In genomic region chr7:105599551-105599950, GRCh38 we compare ENCODE assay signal across 27 cellular contexts. TPM values are rescaled to one million over a fixed set of nuclear protein-coding genes. Genes with fewer than 3 reads are reported as not detected.
DNase-seq lines count a peak whose midpoint lies in the region; ATAC-seq, FAIRE-seq and TF ChIP-seq lines count a peak whose summit lies in the region.
"Had no signal": no experiment of that assay in that cellular context is flagged by ENCODE, and none has a peak within 500 bp of the region (broad histone marks: within the 10 kb centered on the region; RNA-seq: fewer than 3 reads in every experiment).

No MANE protein-coding gene starts in this region.

- H3K4me2 ChIP-seq in HepG2 (ENCODE audit: low read depth, low read length), result no peak overlapping the region
- H3K4me2 ChIP-seq in H1 (ENCODE audit: insufficient read depth in 1 of 2, low read depth in 2 of 2, low read length in 2 of 2), result no peak overlapping the region
- no peak overlapping the region for H3K4me2 ChIP-seq in mesendoderm (ENCODE audit: low read length)
- H3K4me2 ChIP-seq: A549; BLaER1 treated with 17β-estradiol and CSF1 and Interleukin-3, amounts not matched to agents 10 nM and 100 nM had no signal

- POLR2A ChIA-PET in HepG2 (lab: Yijun Ruan, JAX), result no interaction called here
- POLR2A ChIA-PET in H1 (lab: Charles Lee; ENCODE audit: partially characterized antibody), result interaction anchor here (0.6 to 2.0 kb wide), 4 partner anchors 18 to 212 kb away, joined by 3 to 5 read pairs (median 4); partner anchors contain the start of gene EFCAB10

- FAIRE-seq in HepG2 (lab: Jason Lieb, UNC), result no peak
- FAIRE-seq in H1 (lab: Jason Lieb, UNC), result no peak
- FAIRE-seq: A549, D721Med, GM12878, GM19239 had no signal

- H3K23ac ChIP-seq in H1 (ENCODE audit: insufficient read length), result no peak overlapping the region
- no peak overlapping the region for H3K23ac ChIP-seq in mesendoderm (ENCODE audit: low read length)

- intact Hi-C loops in HepG2 (cut with micrococcal nuclease; ENCODE audit: unreplicated experiment), result no loop called here
- intact Hi-C loops in right lobe of liver (cut with DNase I), result no loop called here

- no peak overlapping the region for H4K8ac ChIP-seq in H1 (ENCODE audit: extremely low read depth, insufficient read depth, low read length)
- no peak overlapping the region for H4K8ac ChIP-seq in mesendoderm (ENCODE audit: low read depth, low read length)

- TF ChIP-seq CTCF in HepG2 (CRISPR knock-in tag; IDR thresholded peaks at IDR 0.05) (no peak), right lobe of liver (IDR thresholded peaks at IDR 0.05) (no peak), H1 (IDR thresholded peaks at IDR 0.05; ENCODE audit: control extremely low read depth in 1 of 3, insufficient read depth in 1 of 3, low read depth in 1 of 3, low read length in 3 of 3) (no peak)

- H3K79me2 ChIP-seq in HepG2 (ENCODE audit: insufficient read depth, low read length), result no peaks in the 10 kb centered on the region
- H3K79me2 ChIP-seq in H1 (ENCODE audit: control insufficient read depth in 1 of 2, insufficient read depth in 2 of 2, low read length in 2 of 2), result no peaks in the 10 kb centered on the region
- H3K79me2 ChIP-seq in mesendoderm (ENCODE audit: control insufficient read depth, insufficient read depth, low read length), result no peaks in the 10 kb centered on the region

- no peak overlapping the region for H2AK5ac ChIP-seq in H1 (ENCODE audit: low read depth, low read length)
- H2AK5ac ChIP-seq in mesendoderm (ENCODE audit: low read length), result no peak overlapping the region

- H3K27ac ChIP-seq in HepG2 (ENCODE audit: extremely low read length, insufficient read depth, low read length), result no peak overlapping the region
- H3K27ac ChIP-seq in right lobe of liver, result no peak overlapping the region
- no peak overlapping the region for H3K27ac ChIP-seq in H1 (ENCODE audit: low read depth, low read length)
- H3K27ac ChIP-seq in mesendoderm (ENCODE audit: low read depth, low read length), result no peak overlapping the region
- H3K27ac ChIP-seq in stomach smooth muscle (ENCODE audit: low read length), result peak overlapping the region; percentile 55
- H3K27ac ChIP-seq: A549; BLaER1 treated with 17β-estradiol and CSF1 and Interleukin-3, amounts not matched to agents 10 nM and 100 nM had no signal

- H3K18ac ChIP-seq in H1 (ENCODE audit: extremely low read depth, low read length) (no peak overlapping the region), mesendoderm (ENCODE audit: low read length) (no peak overlapping the region)

- H3K9ac ChIP-seq in HepG2 (ENCODE audit: insufficient read depth, low read depth, low read length) (no peak overlapping the region), H1 (replicated peaks in 1 of 4; ENCODE audit: extremely low read depth in 1 of 4, low read depth in 3 of 4, low read length in 3 of 4) (no peak overlapping the region), mesendoderm (ENCODE audit: low read length) (no peak overlapping the region), stomach smooth muscle (ENCODE audit: low read length in 2 of 2) (peak overlapping the region in 1 of 2 donors; percentile 5)
- H3K9ac ChIP-seq: BLaER1 treated with 17β-estradiol and CSF1 and Interleukin-3, amounts not matched to agents 10 nM and 100 nM had no signal

- TF ChIP-seq POLR2A in HepG2 (IDR thresholded peaks at IDR 0.05; ENCODE audit: insufficient read depth in 1 of 2, low read depth in 2 of 2, low read length in 2 of 2) (no peak), right lobe of liver (IDR thresholded peaks at IDR 0.05) (no peak), H1 (IDR thresholded peaks at IDR 0.05; ENCODE audit: control extremely low read depth in 1 of 2, low read depth in 2 of 2, low read length in 2 of 2) (no peak), erythroblast (IDR thresholded peaks at IDR 0.05; ENCODE audit: low read length) (no peak)

- H2BK120ac ChIP-seq in H1 (replicated peaks; ENCODE audit: low read depth, low read length) (no peak overlapping the region), mesendoderm (ENCODE audit: low read depth, low read length) (no peak overlapping the region)

- 13% methylated on average over 3 of the region's 3 CpGs for WGBS in HepG2 (ENCODE audit: low lambda C conversion rate)
- WGBS in right lobe of liver (ENCODE audit: insufficient coverage, low coverage, low lambda C conversion rate, missing lambda C conversion rate), result 56% methylated on average over 3 of the region's 3 CpGs
- 87% methylated on average over 3 of the region's 3 CpGs; no CpG with 5 or more reads in 1 of the 2 experiments for WGBS in H1 (ENCODE audit: extremely low coverage in 1 of 2, insufficient coverage in 1 of 2, insufficient read length in 1 of 2, insufficient replicate concordance in 2 of 2, low coverage in 1 of 2, low lambda C conversion rate in 2 of 2, missing lambda C conversion rate in 1 of 2), 2 experiments
- WGBS in mesendoderm (ENCODE audit: extremely low coverage, insufficient coverage, low lambda C conversion rate), result no CpG with 5 or more reads among the region's 3 CpGs

- no peaks in the 10 kb centered on the region for H3K9me3 ChIP-seq in HepG2 (ENCODE audit: low read length)
- no peaks in the 10 kb centered on the region for H3K9me3 ChIP-seq in right lobe of liver
- no peaks in the 10 kb centered on the region for H3K9me3 ChIP-seq in H1 (ENCODE audit: insufficient read depth in 2 of 2, low read depth in 1 of 2, low read length in 1 of 2)
- no peaks in the 10 kb centered on the region for H3K9me3 ChIP-seq in stomach smooth muscle (ENCODE audit: control insufficient read depth in 2 of 2, low read length in 2 of 2)
- H3K9me3 ChIP-seq: A549; BE2C; BLaER1 treated with 17β-estradiol and CSF1 and Interleukin-3, amounts not matched to agents 10 nM and 100 nM had no signal

- H2BK5ac ChIP-seq in H1 (ENCODE audit: low read depth, low read length), result no peak overlapping the region
- H2BK5ac ChIP-seq in mesendoderm (ENCODE audit: low read length), result no peak overlapping the region

- TF ChIP-seq EP300 in HepG2 (IDR thresholded peaks at IDR 0.05; ENCODE audit: low read depth in 2 of 2, low read length in 2 of 2) (no peak), HepG2 (CRISPR knock-in tag; IDR thresholded peaks at IDR 0.05; ENCODE audit: borderline replicate concordance) (no peak), H1 (IDR thresholded peaks at IDR 0.05; ENCODE audit: borderline replicate concordance in 1 of 2, low read depth in 2 of 2, low read length in 2 of 2) (no peak)

- H2BK12ac ChIP-seq in H1 (ENCODE audit: low read depth, low read length), result no peak overlapping the region

- H2BK20ac ChIP-seq in H1 (ENCODE audit: low read length), result peak overlapping the region; percentile 86; the same call in 1 of the 2 replicates

- H3K4me3 ChIP-seq in HepG2 (replicated peaks in 1 of 3; ENCODE audit: insufficient read depth in 1 of 3, low read depth in 2 of 3, low read length in 3 of 3) (no peak overlapping the region), right lobe of liver (no peak overlapping the region), H1 (ENCODE audit: extremely low read depth in 1 of 4, insufficient read depth in 2 of 4, low read depth in 3 of 4, low read length in 4 of 4) (no peak overlapping the region), mesendoderm (ENCODE audit: low read length) (no peak overlapping the region), stomach smooth muscle (ENCODE audit: low read length in 2 of 2) (no peak overlapping the region)
- H3K4me3 ChIP-seq: A549; BLaER1 treated with 17β-estradiol and CSF1 and Interleukin-3, amounts not matched to agents 10 nM and 100 nM; GM12878 had no signal

- TF ChIP-seq RAD21 in HepG2 (CRISPR knock-in tag; IDR thresholded peaks at IDR 0.05) (no peak), H1 (IDR thresholded peaks at IDR 0.05 in 1 of 2, conservative IDR thresholded peaks at IDR 0.05 in 1 of 2; ENCODE audit: low read depth in 2 of 2, low read length in 2 of 2) (no peak)

- CTCF ChIA-PET in HepG2 (lab: Yijun Ruan, JAX; ENCODE audit: low intra/inter-chr PET ratio, low total read pairs) (no interaction called here), H1 (lab: Charles Lee; ENCODE audit: partially characterized antibody) (interaction anchor here (0.8 to 2.1 kb wide), 7 partner anchors 10 to 198 kb away, joined by 3 to 8 read pairs (median 3); partner anchors contain the start of gene RINT1)

- H4K91ac ChIP-seq in H1 (replicated peaks; ENCODE audit: insufficient read length, low read length), result no peak overlapping the region

- no peaks in the 10 kb centered on the region for H3K23me2 ChIP-seq in H1 (ENCODE audit: low read depth, low read length)

- H2BK15ac ChIP-seq in H1 (ENCODE audit: low read length) (no peak overlapping the region), mesendoderm (replicated peaks; ENCODE audit: low read depth) (no peak overlapping the region)

- peak; percentile 27; the same call in 1 of the 3 replicates for ATAC-seq in HepG2
- no peak for ATAC-seq in right lobe of liver
- no peak for ATAC-seq in left lobe of liver
- ATAC-seq: GM12878 had no signal

- H3K14ac ChIP-seq in H1 (ENCODE audit: insufficient read length), result no peak overlapping the region

- in situ Hi-C loops in HepG2 (cut with HindIII; ENCODE audit: extremely low pct_ligation_motif_present, low pct_unique_long_range_greater_than_20kb), result no loop called here

- no peak overlapping the region for H2AFZ ChIP-seq in HepG2 (ENCODE audit: low read length)
- H2AFZ ChIP-seq in H1 (ENCODE audit: low read length), result no peak overlapping the region

- H4K20me1 ChIP-seq in HepG2 (ENCODE audit: insufficient read depth, low read length) (no peaks in the 10 kb centered on the region), H1 (replicated peaks in 1 of 2; ENCODE audit: control insufficient read depth in 1 of 2, insufficient read depth in 2 of 2, low read length in 2 of 2) (no peaks in the 10 kb centered on the region)
- H4K20me1 ChIP-seq: BLaER1 treated with 17β-estradiol and CSF1 and Interleukin-3, amounts not matched to agents 10 nM and 100 nM had no signal

- H3K4me1 ChIP-seq in HepG2 (ENCODE audit: insufficient read depth, low read length) (no peaks in the 10 kb centered on the region), right lobe of liver (no peaks in the 10 kb centered on the region), H1 (replicated peaks in 1 of 4; ENCODE audit: control insufficient read depth in 3 of 4, insufficient read depth in 4 of 4, low read length in 3 of 4) (peaks cover 0 to 14% (median 4%) of the 10 kb centered on the region in 4 experiments; a peak in 4 of 7 replicates), mesendoderm (ENCODE audit: control insufficient read depth, low read depth, low read length) (peaks cover 9% of the 10 kb centered on the region), stomach smooth muscle (ENCODE audit: control insufficient read depth, insufficient read depth, low read length) (peaks cover 9% of the 10 kb centered on the region)
- H3K4me1 ChIP-seq: A549; BE2C; BLaER1 treated with 17β-estradiol and CSF1 and Interleukin-3, amounts not matched to agents 10 nM and 100 nM had no signal

- H3K79me1 ChIP-seq in H1 (ENCODE audit: low read depth, low read length) (no peaks in the 10 kb centered on the region), mesendoderm (ENCODE audit: low read length) (no peaks in the 10 kb centered on the region)

- H3K27me3 ChIP-seq in HepG2 (ENCODE audit: control insufficient read depth in 1 of 2, insufficient read depth in 2 of 2, low read length in 2 of 2) (peaks cover 0 to 3% of the 10 kb centered on the region in 2 experiments; a peak in 3 of 5 replicates), right lobe of liver (no peaks in the 10 kb centered on the region), H1 (replicated peaks in 1 of 4; ENCODE audit: control insufficient read depth in 3 of 4, extremely low read depth in 1 of 4, insufficient read depth in 3 of 4, low read length in 3 of 4) (no peaks in the 10 kb centered on the region), mesendoderm (ENCODE audit: insufficient read depth, low read length, poor library complexity) (no peaks in the 10 kb centered on the region), stomach smooth muscle (ENCODE audit: control insufficient read depth in 1 of 2, insufficient read depth in 2 of 2, low read length in 2 of 2) (no peaks in the 10 kb centered on the region)
- H3K27me3 ChIP-seq: BE2C; BLaER1 treated with 17β-estradiol and CSF1 and Interleukin-3, amounts not matched to agents 10 nM and 100 nM had no signal

- H3K56ac ChIP-seq in H1 (replicated peaks; ENCODE audit: insufficient read length, low read depth, low read length), result no peak overlapping the region
- H3K56ac ChIP-seq in mesendoderm (ENCODE audit: low read length), result peak overlapping the region; percentile 17

- H3K36me3 ChIP-seq in HepG2 (replicated peaks in 1 of 2; ENCODE audit: control insufficient read depth in 1 of 2, insufficient read depth in 2 of 2, low read length in 2 of 2) (no peaks in the 10 kb centered on the region), right lobe of liver (no peaks in the 10 kb centered on the region), H1 (ENCODE audit: control insufficient read depth in 2 of 4, insufficient read depth in 4 of 4, low read length in 3 of 4) (no peaks in the 10 kb centered on the region), mesendoderm (ENCODE audit: control insufficient read depth, insufficient read depth, low read length) (no peaks in the 10 kb centered on the region), stomach smooth muscle (ENCODE audit: control insufficient read depth in 2 of 2, insufficient read depth in 2 of 2, low read length in 2 of 2) (no peaks in the 10 kb centered on the region)
- H3K36me3 ChIP-seq: BE2C; BLaER1 treated with 17β-estradiol and CSF1 and Interleukin-3, amounts not matched to agents 10 nM and 100 nM had no signal

- DNase-seq in HepG2 (ENCODE audit: low spot score), result no peak
- no peak for DNase-seq in right lobe of liver
- no peak for DNase-seq in H1 (ENCODE audit: low read depth in 1 of 2, low spot score in 2 of 2)
- DNase-seq in mesendoderm, result no peak
- DNase-seq in left lobe of liver (ENCODE audit: low spot score), result no peak
- DNase-seq in NCI-H1436 (lab: John Stamatoyannopoulos, UW), result no peak
- DNase-seq in erythroblast (lab: John Stamatoyannopoulos, UW), result no peak
- DNase-seq: 8988T; ACHN; AML-193; BE2C; CD4-positive, alpha-beta T cell; CD8-positive, alpha-beta memory T cell; DMS 273 treated with DMSO at 0.1 percent for 48 hours; DMS79; EL; GDM1; GOT3; H7; HCEC 1CT had no signal

- H4K5ac ChIP-seq in H1 (ENCODE audit: insufficient read length, low read depth, low read length), result no peak overlapping the region
- no peak overlapping the region for H4K5ac ChIP-seq in mesendoderm (ENCODE audit: low read length)

- H3K4ac ChIP-seq in H1 (replicated peaks; ENCODE audit: insufficient read length, low read depth, low read length) (no peak overlapping the region), mesendoderm (ENCODE audit: low read depth, low read length) (no peak overlapping the region)

- BruUV-seq in HepG2 (replicated peaks; lab: Mats Ljungman, UMichigan), result no TSS peak

RNA-seq across cellular contexts. Expression of gene EFCAB10, which starts 18.3 kb away (rescaled TPM):
- total RNA-seq in HepG2 (2016; rRNA removed; fragmentation: Illumina TruSeq; extraction: Trizol), result 0.34 and 0.40 TPM in 2 replicates
- total RNA-seq in HepG2 (2016; cell fraction: cytosol; rRNA removed; fragmentation: Illumina TruSeq; extraction: Trizol; ENCODE audit: low read depth), result not detected in 2 replicates
- total RNA-seq in HepG2 (2016; cell fraction: insoluble cytoplasmic fraction; rRNA removed; fragmentation: Illumina TruSeq; extraction: Trizol), result 0.15 and 0.37 TPM in 2 replicates
- not detected in 2 replicates for total RNA-seq in HepG2 (2016; cell fraction: membrane; rRNA removed; fragmentation: Illumina TruSeq; extraction: Trizol)
- 0.53 TPM in 1 of 2 replicates, not detected in the other for total RNA-seq in HepG2 (2016; cell fraction: nucleus; rRNA removed; fragmentation: Illumina TruSeq; extraction: Trizol)
- not detected in 2 replicates for polyA plus RNA-seq in HepG2 (2011; rRNA removed)
- polyA plus RNA-seq in HepG2 (2011; cell fraction: cytosol; rRNA removed), result not detected in 2 replicates
- not detected in 2 replicates for polyA plus RNA-seq in HepG2 (2011; cell fraction: nucleus; rRNA removed)
- polyA plus RNA-seq in HepG2 (2012), result 0.20 TPM in 1 of 2 replicates, not detected in the other
- not detected in 2 replicates for polyA plus RNA-seq in HepG2 (2016; cell fraction: cytosol; fragmentation: Illumina TruSeq; extraction: Trizol; ENCODE audit: low read depth)
- 0.14 TPM in 1 of 2 replicates, not detected in the other for polyA plus RNA-seq in HepG2 (2016; cell fraction: insoluble cytoplasmic fraction; fragmentation: Illumina TruSeq; extraction: Trizol; ENCODE audit: low read depth)
- polyA plus RNA-seq in HepG2 (2016; cell fraction: membrane; fragmentation: Illumina TruSeq; extraction: Trizol; ENCODE audit: low read depth), result not detected in 2 replicates
- not detected in 2 replicates for polyA plus RNA-seq in HepG2 (2016; cell fraction: nucleus; fragmentation: Illumina TruSeq; extraction: Trizol; ENCODE audit: insufficient read depth, low read depth)
- polyA minus RNA-seq in HepG2 (2011; rRNA and poly(A)+ RNA removed; ENCODE audit: low replicate concordance), result not detected in 2 replicates
- polyA minus RNA-seq in HepG2 (2011; cell fraction: cytosol; rRNA and poly(A)+ RNA removed), result not detected in 2 replicates
- polyA minus RNA-seq in HepG2 (2011; cell fraction: nucleus; rRNA and poly(A)+ RNA removed), result not detected in 2 replicates
- not detected for total RNA-seq in right lobe of liver
- total RNA-seq in H1 (2021; fragmentation: NEBNext Ultra II Directional; extraction: Animal tissue kit (Norgen Biotek cat#: 25700)), result 3.1 TPM in 2 replicates
- 0.52 and 0.80 TPM in 2 replicates for polyA plus RNA-seq in H1 (2011; rRNA removed)
- 0.90 TPM for polyA plus RNA-seq in H1 (2011; cell fraction: cytosol; rRNA removed)
- polyA plus RNA-seq in H1 (2011; cell fraction: nucleus; rRNA removed), result 0.41 TPM
- 1.2 to 2.7 TPM (median 2.5 TPM) in 4 replicates for polyA plus RNA-seq in H1 (2012, experiment 1 of 2)
- polyA plus RNA-seq in H1 (2012, experiment 2 of 2), result 0.43 TPM
- 3.2 TPM for polyA plus RNA-seq in H1 (2013, experiment 1 of 2)
- polyA plus RNA-seq in H1 (2013, experiment 2 of 2), result 3.7 TPM
- 0.80 and 1.1 TPM in 2 replicates for polyA minus RNA-seq in H1 (2011; rRNA and poly(A)+ RNA removed)
- 2.1 TPM for polyA minus RNA-seq in H1 (2011; cell fraction: cytosol; rRNA and poly(A)+ RNA removed)
- polyA minus RNA-seq in H1 (2011; cell fraction: nucleus; rRNA and poly(A)+ RNA removed), result 0.70 TPM
- polyA plus RNA-seq in mesendoderm (2013, experiment 1 of 2), result 3.2 TPM
- polyA plus RNA-seq in mesendoderm (2013, experiment 2 of 2), result 3.8 TPM
- total RNA-seq in left lobe of liver, result not detected
- total RNA-seq: CD8-positive, alpha-beta memory T cell; GM12878 had no signal
- polyA plus RNA-seq: CD14-positive monocyte; CD8-positive, alpha-beta memory T cell had no signal
